ENCODE assay signal across 9 cellular contexts in genomic region chr5:179974946-179975712, GRCh38.
DNase-seq lines count a peak whose midpoint lies in the region; ATAC-seq and TF ChIP-seq lines count a peak whose summit lies in the region.
"Had no signal": no experiment of that assay in that cellular context is flagged by ENCODE, and none has a peak within 500 bp of the region (broad histone marks: within the 10 kb centered on the region; RNA-seq: fewer than 3 reads in every experiment).

No MANE protein-coding gene starts in this region.

- CTCF ChIA-PET in HCT116 (lab: Charles Lee) = no interaction called here

- intact Hi-C loops in HCT116 (cut with micrococcal nuclease) = loop anchor here (5.0 kb wide), 1 partner anchor 118 kb away; the partner anchor contains the start of gene MRNIP
- intact Hi-C loops in activated T-helper 2 cell treated with anti-CD3 and anti-CD28 coated beads, Interferon-gamma antibody, Interleukin-2, Interleukin-4, amounts not matched to agents 10 μg/mL and 5 μg/mL and 100 μg/mL, durations not matched to agents 14 hours and 24 hours and 36 hours (cut with micrococcal nuclease) = no loop called here

- H3K9ac ChIP-seq in HCT116 (ENCODE audit: low read length) = no peak overlapping the region

- RAD21 ChIA-PET in HCT116 (lab: Charles Lee; ENCODE audit: low non-redundant PET in 1 of 2, low total read pairs in 2 of 2, uncharacterized antibody in 2 of 2, unreplicated experiment in 2 of 2) = no interaction called here

- POLR2A ChIA-PET in HCT116 (lab: Charles Lee) = interaction anchor here (0.6 kb wide), 1 partner anchor 115 kb away, joined by 4 read pairs; no protein-coding TSS in a partner anchor

- BruUV-seq in HCT116 (replicated peaks; lab: Mats Ljungman, UMichigan) = no TSS peak

- no peaks in the 10 kb centered on the region for H3K27me3 ChIP-seq in HCT116 (ENCODE audit: insufficient read depth, low read length)

- peaks cover 2% of the 10 kb centered on the region for H3K4me1 Mint-ChIP-seq in activated T-helper 2 cell treated with anti-CD3 and anti-CD28 coated beads, Interferon-gamma antibody, Interleukin-2, Interleukin-4, amounts not matched to agents 10 μg/mL and 5 μg/mL and 100 μg/mL, durations not matched to agents 14 hours and 24 hours and 36 hours (ENCODE audit: low read depth)

- no peak overlapping the region for H3K4me3 ChIP-seq in HCT116 (replicated peaks in 1 of 2; ENCODE audit: low read depth in 1 of 2, low read length in 2 of 2)

- H3K27ac ChIP-seq in HCT116 (ENCODE audit: low read depth, low read length) (no peak overlapping the region), substantia nigra (ENCODE audit: low read depth, low read length, poor library complexity, severe bottlenecking) (peak overlapping the region; percentile 29)
- H3K27ac ChIP-seq: epithelial cell of prostate had no signal

- no peak for TF ChIP-seq POLR2A in HCT116 (IDR thresholded peaks at IDR 0.05; ENCODE audit: borderline replicate concordance, extremely low read depth, insufficient read depth, insufficient read length)

- no peaks in the 10 kb centered on the region for H3K36me3 Mint-ChIP-seq in activated T-helper 2 cell treated with anti-CD3 and anti-CD28 coated beads, Interferon-gamma antibody, Interleukin-2, Interleukin-4, amounts not matched to agents 10 μg/mL and 5 μg/mL and 100 μg/mL, durations not matched to agents 14 hours and 24 hours and 36 hours (ENCODE audit: low read depth)

- no peak overlapping the region for H3K27ac Mint-ChIP-seq in activated T-helper 2 cell treated with anti-CD3 and anti-CD28 coated beads, Interferon-gamma antibody, Interleukin-2, Interleukin-4, amounts not matched to agents 10 μg/mL and 5 μg/mL and 100 μg/mL, durations not matched to agents 14 hours and 24 hours and 36 hours

- DNase-seq in stimulated activated CD4-positive, alpha-beta T cell treated with anti-CD3 and anti-CD28 coated beads, Interleukin-1b, Interleukin-23, amount 100 ng/mL, for 48 hours = peak; percentile 17
- no peak for DNase-seq in stimulated activated CD4-positive, alpha-beta T cell treated with anti-CD3 and anti-CD28 coated beads, Interleukin-4, amount 100 ng/mL, for 24 hours
- DNase-seq in HCT116 (ENCODE audit: low read depth, low spot score) = no peak
- peak; percentile 59 for DNase-seq in NCI-H1105 treated with DMSO at 0.1 percent for 48 hours (lab: John Stamatoyannopoulos, UW)
- DNase-seq in activated T-helper 2 cell treated with anti-CD3 and anti-CD28 coated beads, Interferon-gamma antibody, Interleukin-2, Interleukin-4, amounts not matched to agents 10 μg/mL and 5 μg/mL and 100 μg/mL, durations not matched to agents 14 hours and 24 hours and 36 hours (ENCODE audit: low spot score) = peak; percentile 19
- peak; percentile 49 for DNase-seq in iPS DF 4.7 (ENCODE audit: extremely low read depth, low spot score)
- peak in 20 of 49 donors; percentile 12 to 55 (median 34) for DNase-seq in substantia nigra (lab: John Stamatoyannopoulos, UW)
- no peak for DNase-seq in omental fat pad (ENCODE audit: low spot score)

- no peaks in the 10 kb centered on the region for H4K20me1 ChIP-seq in HCT116 (ENCODE audit: insufficient read depth)

- TF ChIP-seq CTCF in HCT116 (IDR thresholded peaks at IDR 0.05 in 2 of 3, conservative IDR thresholded peaks at IDR 0.05 in 1 of 3; ENCODE audit: borderline replicate concordance in 1 of 3, insufficient read depth in 1 of 3, low read depth in 2 of 3, low read length in 2 of 3) = peak; percentile 22 to 68 (median 63); a peak in 4 of 6 replicates
- TF ChIP-seq CTCF in omental fat pad (IDR thresholded peaks at IDR 0.05) = no peak

- peak; percentile 62 for TF ChIP-seq RAD21 in HCT116 (IDR thresholded peaks at IDR 0.05; ENCODE audit: low read depth)

- no peaks in the 10 kb centered on the region for H3K27me3 Mint-ChIP-seq in activated T-helper 2 cell treated with anti-CD3 and anti-CD28 coated beads, Interferon-gamma antibody, Interleukin-2, Interleukin-4, amounts not matched to agents 10 μg/mL and 5 μg/mL and 100 μg/mL, durations not matched to agents 14 hours and 24 hours and 36 hours (ENCODE audit: low read depth)

- no peak overlapping the region for H3K4me3 Mint-ChIP-seq in activated T-helper 2 cell treated with anti-CD3 and anti-CD28 coated beads, Interferon-gamma antibody, Interleukin-2, Interleukin-4, amounts not matched to agents 10 μg/mL and 5 μg/mL and 100 μg/mL, durations not matched to agents 14 hours and 24 hours and 36 hours (ENCODE audit: low read depth)

- H3K79me2 ChIP-seq in HCT116 (ENCODE audit: insufficient read depth, low read length) = no peaks in the 10 kb centered on the region

- H3K9me3 Mint-ChIP-seq in activated T-helper 2 cell treated with anti-CD3 and anti-CD28 coated beads, Interferon-gamma antibody, Interleukin-2, Interleukin-4, amounts not matched to agents 10 μg/mL and 5 μg/mL and 100 μg/mL, durations not matched to agents 14 hours and 24 hours and 36 hours = no peaks in the 10 kb centered on the region

- peaks cover 0 to 3% of the 10 kb centered on the region in 2 experiments; a peak in 1 of 4 replicates for H3K36me3 ChIP-seq in HCT116 (ENCODE audit: control insufficient read depth in 1 of 2, insufficient read depth in 2 of 2, low read length in 2 of 2)

- ATAC-seq in HCT116 (peak; percentile 97), omental fat pad (ENCODE audit: low FRiP score) (no peak)

- H3K4me1 ChIP-seq in HCT116 (ENCODE audit: control insufficient read depth in 1 of 2, insufficient read depth in 2 of 2, low read length in 2 of 2) = no peaks in the 10 kb centered on the region

- H3K4me2 ChIP-seq in HCT116 (ENCODE audit: low read length) = no peak overlapping the region

- no peaks in the 10 kb centered on the region for H3K9me3 ChIP-seq in HCT116 (ENCODE audit: control insufficient read depth in 1 of 2, insufficient read depth in 1 of 2, low read depth in 1 of 2, low read length in 2 of 2)

- no peaks in the 10 kb centered on the region for H3K9me2 ChIP-seq in HCT116 (ENCODE audit: insufficient read depth)

- H2AFZ ChIP-seq in HCT116 (ENCODE audit: low read depth, low read length, poor library complexity, severe bottlenecking) = no peak overlapping the region

TF ChIP-seq in HCT116, 20 proteins besides CTCF, POLR2A, EP300 and RAD21 (continues in another document):
- no peak for TF ChIP-seq REST (IDR thresholded peaks at IDR 0.05; ENCODE audit: low read depth)
- no peak for TF ChIP-seq JUND (IDR thresholded peaks at IDR 0.05)
- TF ChIP-seq CBX3 (IDR thresholded peaks at IDR 0.05; ENCODE audit: low read depth) = no peak
- TF ChIP-seq ZFX (IDR thresholded peaks at IDR 0.05) = no peak
- no peak for TF ChIP-seq EZH2 (IDR thresholded peaks at IDR 0.05)
- TF ChIP-seq, protein P1, sequence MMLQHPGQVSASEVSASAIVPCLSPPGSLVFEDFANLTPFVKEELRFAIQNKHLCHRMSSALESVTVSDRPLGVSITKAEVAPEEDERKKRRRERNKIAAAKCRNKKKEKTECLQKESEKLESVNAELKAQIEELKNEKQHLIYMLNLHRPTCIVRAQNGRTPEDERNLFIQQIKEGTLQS (IDR thresholded peaks at IDR 0.05) = no peak
- no peak for TF ChIP-seq ZNF274 (IDR thresholded peaks at IDR 0.05; ENCODE audit: low read depth, low read length)
- no peak for TF ChIP-seq MAX (IDR thresholded peaks at IDR 0.05)
- TF ChIP-seq ZBTB33 (IDR thresholded peaks at IDR 0.05; ENCODE audit: extremely low read depth, insufficient replicate concordance, low read length) = no peak
- no peak for TF ChIP-seq EGR1 (IDR thresholded peaks at IDR 0.05; ENCODE audit: low read depth)
- no peak for TF ChIP-seq EZH2phosphoT487 (IDR thresholded peaks at IDR 0.05; ENCODE audit: borderline replicate concordance)
- TF ChIP-seq ELF1 (IDR thresholded peaks at IDR 0.05; ENCODE audit: borderline replicate concordance, low read depth) = no peak

Comparison
In these comparisons a context has a peak if more than half of its experiments do, and no peak if none do; other contexts are left out.
1. DNase-seq: peak in stimulated activated CD4-positive, alpha-beta T cell treated with anti-CD3 and anti-CD28 coated beads, Interleukin-1b, Interleukin-23, amount 100 ng/mL, for 48 hours (single experiment), NCI-H1105 treated with DMSO at 0.1 percent for 48 hours (single experiment), activated T-helper 2 cell treated with anti-CD3 and anti-CD28 coated beads, Interferon-gamma antibody, Interleukin-2, Interleukin-4, amounts not matched to agents 10 μg/mL and 5 μg/mL and 100 μg/mL, durations not matched to agents 14 hours and 24 hours and 36 hours (single experiment) and iPS DF 4.7 (single experiment); none in stimulated activated CD4-positive, alpha-beta T cell treated with anti-CD3 and anti-CD28 coated beads, Interleukin-4, amount 100 ng/mL, for 24 hours (single experiment), HCT116 (single experiment) and omental fat pad (single experiment).
2. CTCF ChIP-seq: peak in HCT116 (3 of 3); none in omental fat pad (0 of 3).